1 cellular context compared by ENCODE assay signal in the genomic region with DNA sequence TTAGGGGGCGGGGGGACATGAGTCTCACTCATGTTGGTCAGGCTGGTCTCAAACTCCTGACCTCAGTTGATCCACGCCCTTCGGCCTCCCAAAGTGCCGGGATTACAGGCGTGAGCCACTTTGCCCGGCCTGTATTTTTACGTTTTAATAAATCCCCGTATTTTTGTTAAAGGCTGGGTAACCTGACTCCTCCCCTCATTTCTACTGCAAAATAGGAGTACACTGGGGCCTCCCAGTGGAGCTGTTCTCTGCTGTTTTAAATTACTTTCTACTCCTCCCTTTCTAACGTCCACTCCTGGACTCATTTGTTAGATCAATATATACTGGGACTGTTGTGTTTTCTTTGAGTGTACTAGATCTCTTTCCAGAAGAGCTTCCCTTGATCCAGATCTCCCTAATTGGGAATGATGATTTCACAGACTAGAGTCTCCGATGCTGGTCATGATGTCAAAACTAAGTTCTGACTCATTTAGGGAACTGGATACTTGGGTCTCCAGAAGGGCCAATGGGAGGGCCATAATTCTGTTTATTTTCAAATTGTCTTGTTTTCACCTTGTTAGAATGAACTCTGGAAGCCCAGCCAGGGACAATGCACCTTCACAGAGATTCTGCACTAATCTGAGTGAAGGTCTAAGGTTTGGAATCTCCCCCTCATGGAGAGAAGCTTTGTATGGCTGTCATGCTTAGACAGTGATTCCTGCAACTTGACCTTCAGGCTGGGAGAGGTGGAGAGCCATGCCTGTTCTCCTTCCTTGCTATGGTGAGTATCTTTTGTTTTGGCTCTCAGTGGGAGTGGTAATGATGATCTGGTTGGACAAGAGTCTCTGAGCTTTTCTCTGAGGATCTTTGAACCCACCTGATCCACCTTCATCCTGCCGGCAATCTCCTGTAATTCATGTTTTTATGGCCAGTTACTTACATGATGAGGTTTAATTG.
A peak's percentile ranks its signal among the peaks of the same experiment; 100 is the strongest.
TF ChIP-seq lines count a peak whose summit lies in the region.

No MANE protein-coding gene starts in this region.

TF ChIP-seq in HepG2, 621 proteins besides CTCF, POLR2A, EP300 and RAD21 (continues in another document):
- TF ChIP-seq, protein P1, sequence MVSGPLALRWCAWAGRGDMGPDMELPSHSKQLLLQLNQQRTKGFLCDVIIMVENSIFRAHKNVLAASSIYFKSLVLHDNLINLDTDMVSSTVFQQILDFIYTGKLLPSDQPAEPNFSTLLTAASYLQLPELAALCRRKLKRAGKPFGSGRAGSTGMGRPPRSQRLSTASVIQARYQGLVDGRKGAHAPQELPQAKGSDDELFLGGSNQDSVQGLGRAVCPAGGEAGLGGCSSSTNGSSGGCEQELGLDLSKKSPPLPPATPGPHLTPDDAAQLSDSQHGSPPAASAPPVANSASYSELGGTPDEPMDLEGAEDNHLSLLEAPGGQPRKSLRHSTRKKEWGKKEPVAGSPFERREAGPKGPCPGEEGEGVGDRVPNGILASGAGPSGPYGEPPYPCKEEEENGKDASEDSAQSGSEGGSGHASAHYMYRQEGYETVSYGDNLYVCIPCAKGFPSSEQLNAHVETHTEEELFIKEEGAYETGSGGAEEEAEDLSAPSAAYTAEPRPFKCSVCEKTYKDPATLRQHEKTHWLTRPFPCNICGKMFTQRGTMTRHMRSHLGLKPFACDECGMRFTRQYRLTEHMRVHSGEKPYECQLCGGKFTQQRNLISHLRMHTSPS (CRISPR knock-in tag; IDR thresholded peaks at IDR 0.05; ENCODE audit: low read depth), result no peak
- TF ChIP-seq ZNF251 (CRISPR knock-in tag; IDR thresholded peaks at IDR 0.05), result no peak
- peak; percentile 20 for TF ChIP-seq IKZF4 (CRISPR knock-in tag; IDR thresholded peaks at IDR 0.05; ENCODE audit: borderline replicate concordance, low read depth, not compliant biosample characterization)
- TF ChIP-seq, protein P2, sequence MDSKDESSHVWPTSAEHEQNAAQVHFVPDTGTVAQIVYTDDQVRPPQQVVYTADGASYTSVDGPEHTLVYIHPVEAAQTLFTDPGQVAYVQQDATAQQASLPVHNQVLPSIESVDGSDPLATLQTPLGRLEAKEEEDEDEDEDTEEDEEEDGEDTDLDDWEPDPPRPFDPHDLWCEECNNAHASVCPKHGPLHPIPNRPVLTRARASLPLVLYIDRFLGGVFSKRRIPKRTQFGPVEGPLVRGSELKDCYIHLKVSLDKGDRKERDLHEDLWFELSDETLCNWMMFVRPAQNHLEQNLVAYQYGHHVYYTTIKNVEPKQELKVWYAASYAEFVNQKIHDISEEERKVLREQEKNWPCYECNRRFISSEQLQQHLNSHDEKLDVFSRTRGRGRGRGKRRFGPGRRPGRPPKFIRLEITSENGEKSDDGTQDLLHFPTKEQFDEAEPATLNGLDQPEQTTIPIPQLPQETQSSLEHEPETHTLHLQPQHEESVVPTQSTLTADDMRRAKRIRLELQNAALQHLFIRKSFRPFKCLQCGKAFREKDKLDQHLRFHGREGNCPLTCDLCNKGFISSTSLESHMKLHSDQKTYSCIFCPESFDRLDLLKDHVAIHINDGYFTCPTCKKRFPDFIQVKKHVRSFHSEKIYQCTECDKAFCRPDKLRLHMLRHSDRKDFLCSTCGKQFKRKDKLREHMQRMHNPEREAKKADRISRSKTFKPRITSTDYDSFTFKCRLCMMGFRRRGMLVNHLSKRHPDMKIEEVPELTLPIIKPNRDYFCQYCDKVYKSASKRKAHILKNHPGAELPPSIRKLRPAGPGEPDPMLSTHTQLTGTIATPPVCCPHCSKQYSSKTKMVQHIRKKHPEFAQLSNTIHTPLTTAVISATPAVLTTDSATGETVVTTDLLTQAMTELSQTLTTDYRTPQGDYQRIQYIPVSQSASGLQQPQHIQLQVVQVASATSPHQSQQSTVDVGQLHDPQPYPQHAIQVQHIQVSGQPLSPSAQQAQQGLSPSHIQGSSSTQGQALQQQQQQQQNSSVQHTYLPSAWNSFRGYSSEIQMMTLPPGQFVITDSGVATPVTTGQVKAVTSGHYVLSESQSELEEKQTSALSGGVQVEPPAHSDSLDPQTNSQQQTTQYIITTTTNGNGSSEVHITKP (CRISPR knock-in tag; IDR thresholded peaks at IDR 0.05; ENCODE audit: low read depth), result no peak
- TF ChIP-seq ZNF335 (CRISPR knock-in tag; IDR thresholded peaks at IDR 0.05), result peak; percentile 68; the same call in 1 of the 2 replicates
- TF ChIP-seq, protein P3, sequence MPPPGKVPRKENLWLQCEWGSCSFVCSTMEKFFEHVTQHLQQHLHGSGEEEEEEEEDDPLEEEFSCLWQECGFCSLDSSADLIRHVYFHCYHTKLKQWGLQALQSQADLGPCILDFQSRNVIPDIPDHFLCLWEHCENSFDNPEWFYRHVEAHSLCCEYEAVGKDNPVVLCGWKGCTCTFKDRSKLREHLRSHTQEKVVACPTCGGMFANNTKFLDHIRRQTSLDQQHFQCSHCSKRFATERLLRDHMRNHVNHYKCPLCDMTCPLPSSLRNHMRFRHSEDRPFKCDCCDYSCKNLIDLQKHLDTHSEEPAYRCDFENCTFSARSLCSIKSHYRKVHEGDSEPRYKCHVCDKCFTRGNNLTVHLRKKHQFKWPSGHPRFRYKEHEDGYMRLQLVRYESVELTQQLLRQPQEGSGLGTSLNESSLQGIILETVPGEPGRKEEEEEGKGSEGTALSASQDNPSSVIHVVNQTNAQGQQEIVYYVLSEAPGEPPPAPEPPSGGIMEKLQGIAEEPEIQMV (CRISPR knock-in tag; IDR thresholded peaks at IDR 0.05; ENCODE audit: low read depth), result no peak
- TF ChIP-seq, protein P4, sequence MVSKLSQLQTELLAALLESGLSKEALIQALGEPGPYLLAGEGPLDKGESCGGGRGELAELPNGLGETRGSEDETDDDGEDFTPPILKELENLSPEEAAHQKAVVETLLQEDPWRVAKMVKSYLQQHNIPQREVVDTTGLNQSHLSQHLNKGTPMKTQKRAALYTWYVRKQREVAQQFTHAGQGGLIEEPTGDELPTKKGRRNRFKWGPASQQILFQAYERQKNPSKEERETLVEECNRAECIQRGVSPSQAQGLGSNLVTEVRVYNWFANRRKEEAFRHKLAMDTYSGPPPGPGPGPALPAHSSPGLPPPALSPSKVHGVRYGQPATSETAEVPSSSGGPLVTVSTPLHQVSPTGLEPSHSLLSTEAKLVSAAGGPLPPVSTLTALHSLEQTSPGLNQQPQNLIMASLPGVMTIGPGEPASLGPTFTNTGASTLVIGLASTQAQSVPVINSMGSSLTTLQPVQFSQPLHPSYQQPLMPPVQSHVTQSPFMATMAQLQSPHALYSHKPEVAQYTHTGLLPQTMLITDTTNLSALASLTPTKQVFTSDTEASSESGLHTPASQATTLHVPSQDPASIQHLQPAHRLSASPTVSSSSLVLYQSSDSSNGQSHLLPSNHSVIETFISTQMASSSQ (IDR thresholded peaks at IDR 0.05; ENCODE audit: low read depth), result no peak
- TF ChIP-seq, protein P4 (CRISPR knock-in tag; IDR thresholded peaks at IDR 0.05; ENCODE audit: borderline replicate concordance), result peak; percentile 39; the same call in 1 of the 2 replicates
- TF ChIP-seq MAFK (conservative IDR thresholded peaks at IDR 0.05 in 1 of 2, IDR thresholded peaks at IDR 0.05 in 1 of 2; ENCODE audit: low read length in 2 of 2), result no peak
- TF ChIP-seq, protein P5, sequence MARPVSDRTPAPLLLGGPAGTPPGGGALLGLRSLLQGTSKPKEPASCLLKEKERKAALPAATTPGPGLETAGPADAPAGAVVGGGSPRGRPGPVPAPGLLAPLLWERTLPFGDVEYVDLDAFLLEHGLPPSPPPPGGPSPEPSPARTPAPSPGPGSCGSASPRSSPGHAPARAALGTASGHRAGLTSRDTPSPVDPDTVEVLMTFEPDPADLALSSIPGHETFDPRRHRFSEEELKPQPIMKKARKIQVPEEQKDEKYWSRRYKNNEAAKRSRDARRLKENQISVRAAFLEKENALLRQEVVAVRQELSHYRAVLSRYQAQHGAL (CRISPR knock-in tag; IDR thresholded peaks at IDR 0.05; ENCODE audit: not compliant biosample characterization), result no peak
- 0 out of 2 replicates have a peak, but pooled peaks have one; percentile 9 for TF ChIP-seq SMARCC2 (IDR thresholded peaks at IDR 0.05)
- TF ChIP-seq NFYC (CRISPR knock-in tag; IDR thresholded peaks at IDR 0.05), result 0 out of 2 replicates have a peak, but pooled peaks have one; percentile 4
- TF ChIP-seq, protein P6, sequence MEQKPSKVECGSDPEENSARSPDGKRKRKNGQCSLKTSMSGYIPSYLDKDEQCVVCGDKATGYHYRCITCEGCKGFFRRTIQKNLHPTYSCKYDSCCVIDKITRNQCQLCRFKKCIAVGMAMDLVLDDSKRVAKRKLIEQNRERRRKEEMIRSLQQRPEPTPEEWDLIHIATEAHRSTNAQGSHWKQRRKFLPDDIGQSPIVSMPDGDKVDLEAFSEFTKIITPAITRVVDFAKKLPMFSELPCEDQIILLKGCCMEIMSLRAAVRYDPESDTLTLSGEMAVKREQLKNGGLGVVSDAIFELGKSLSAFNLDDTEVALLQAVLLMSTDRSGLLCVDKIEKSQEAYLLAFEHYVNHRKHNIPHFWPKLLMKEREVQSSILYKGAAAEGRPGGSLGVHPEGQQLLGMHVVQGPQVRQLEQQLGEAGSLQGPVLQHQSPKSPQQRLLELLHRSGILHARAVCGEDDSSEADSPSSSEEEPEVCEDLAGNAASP (CRISPR knock-in tag; IDR thresholded peaks at IDR 0.05; ENCODE audit: borderline replicate concordance), result 0 out of 2 replicates have a peak, but pooled peaks have one; percentile 9
- TF ChIP-seq ZNF790 (CRISPR knock-in tag; IDR thresholded peaks at IDR 0.05; ENCODE audit: borderline replicate concordance), result no peak
- TF ChIP-seq TAF1 (CRISPR knock-in tag; IDR thresholded peaks at IDR 0.05), result peak; percentile 31; the same call in 1 of the 2 replicates
- 0 out of 2 replicates have a peak, but pooled peaks have one; percentile 12 for TF ChIP-seq SOX5 (CRISPR knock-in tag; IDR thresholded peaks at IDR 0.05; ENCODE audit: borderline replicate concordance)
- no peak for TF ChIP-seq MAZ (IDR thresholded peaks at IDR 0.05; ENCODE audit: borderline replicate concordance, low read depth, low read length)
- TF ChIP-seq MAZ (CRISPR knock-in tag; IDR thresholded peaks at IDR 0.05; ENCODE audit: low read depth), result 0 out of 2 replicates have a peak, but pooled peaks have one; percentile 37
- TF ChIP-seq, protein P7, sequence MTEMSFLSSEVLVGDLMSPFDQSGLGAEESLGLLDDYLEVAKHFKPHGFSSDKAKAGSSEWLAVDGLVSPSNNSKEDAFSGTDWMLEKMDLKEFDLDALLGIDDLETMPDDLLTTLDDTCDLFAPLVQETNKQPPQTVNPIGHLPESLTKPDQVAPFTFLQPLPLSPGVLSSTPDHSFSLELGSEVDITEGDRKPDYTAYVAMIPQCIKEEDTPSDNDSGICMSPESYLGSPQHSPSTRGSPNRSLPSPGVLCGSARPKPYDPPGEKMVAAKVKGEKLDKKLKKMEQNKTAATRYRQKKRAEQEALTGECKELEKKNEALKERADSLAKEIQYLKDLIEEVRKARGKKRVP (CRISPR knock-in tag; IDR thresholded peaks at IDR 0.05), result 0 out of 4 replicates have a peak, but pooled peaks of 1 of the 2 experiments have one; percentile 16
- TF ChIP-seq, protein P8, sequence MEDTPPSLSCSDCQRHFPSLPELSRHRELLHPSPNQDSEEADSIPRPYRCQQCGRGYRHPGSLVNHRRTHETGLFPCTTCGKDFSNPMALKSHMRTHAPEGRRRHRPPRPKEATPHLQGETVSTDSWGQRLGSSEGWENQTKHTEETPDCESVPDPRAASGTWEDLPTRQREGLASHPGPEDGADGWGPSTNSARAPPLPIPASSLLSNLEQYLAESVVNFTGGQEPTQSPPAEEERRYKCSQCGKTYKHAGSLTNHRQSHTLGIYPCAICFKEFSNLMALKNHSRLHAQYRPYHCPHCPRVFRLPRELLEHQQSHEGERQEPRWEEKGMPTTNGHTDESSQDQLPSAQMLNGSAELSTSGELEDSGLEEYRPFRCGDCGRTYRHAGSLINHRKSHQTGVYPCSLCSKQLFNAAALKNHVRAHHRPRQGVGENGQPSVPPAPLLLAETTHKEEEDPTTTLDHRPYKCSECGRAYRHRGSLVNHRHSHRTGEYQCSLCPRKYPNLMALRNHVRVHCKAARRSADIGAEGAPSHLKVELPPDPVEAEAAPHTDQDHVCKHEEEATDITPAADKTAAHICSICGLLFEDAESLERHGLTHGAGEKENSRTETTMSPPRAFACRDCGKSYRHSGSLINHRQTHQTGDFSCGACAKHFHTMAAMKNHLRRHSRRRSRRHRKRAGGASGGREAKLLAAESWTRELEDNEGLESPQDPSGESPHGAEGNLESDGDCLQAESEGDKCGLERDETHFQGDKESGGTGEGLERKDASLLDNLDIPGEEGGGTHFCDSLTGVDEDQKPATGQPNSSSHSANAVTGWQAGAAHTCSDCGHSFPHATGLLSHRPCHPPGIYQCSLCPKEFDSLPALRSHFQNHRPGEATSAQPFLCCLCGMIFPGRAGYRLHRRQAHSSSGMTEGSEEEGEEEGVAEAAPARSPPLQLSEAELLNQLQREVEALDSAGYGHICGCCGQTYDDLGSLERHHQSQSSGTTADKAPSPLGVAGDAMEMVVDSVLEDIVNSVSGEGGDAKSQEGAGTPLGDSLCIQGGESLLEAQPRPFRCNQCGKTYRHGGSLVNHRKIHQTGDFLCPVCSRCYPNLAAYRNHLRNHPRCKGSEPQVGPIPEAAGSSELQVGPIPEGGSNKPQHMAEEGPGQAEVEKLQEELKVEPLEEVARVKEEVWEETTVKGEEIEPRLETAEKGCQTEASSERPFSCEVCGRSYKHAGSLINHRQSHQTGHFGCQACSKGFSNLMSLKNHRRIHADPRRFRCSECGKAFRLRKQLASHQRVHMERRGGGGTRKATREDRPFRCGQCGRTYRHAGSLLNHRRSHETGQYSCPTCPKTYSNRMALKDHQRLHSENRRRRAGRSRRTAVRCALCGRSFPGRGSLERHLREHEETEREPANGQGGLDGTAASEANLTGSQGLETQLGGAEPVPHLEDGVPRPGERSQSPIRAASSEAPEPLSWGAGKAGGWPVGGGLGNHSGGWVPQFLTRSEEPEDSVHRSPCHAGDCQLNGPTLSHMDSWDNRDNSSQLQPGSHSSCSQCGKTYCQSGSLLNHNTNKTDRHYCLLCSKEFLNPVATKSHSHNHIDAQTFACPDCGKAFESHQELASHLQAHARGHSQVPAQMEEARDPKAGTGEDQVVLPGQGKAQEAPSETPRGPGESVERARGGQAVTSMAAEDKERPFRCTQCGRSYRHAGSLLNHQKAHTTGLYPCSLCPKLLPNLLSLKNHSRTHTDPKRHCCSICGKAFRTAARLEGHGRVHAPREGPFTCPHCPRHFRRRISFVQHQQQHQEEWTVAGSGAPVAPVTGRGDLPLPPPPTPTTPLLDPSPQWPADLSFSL (CRISPR knock-in tag; IDR thresholded peaks at IDR 0.05), result no peak
- TF ChIP-seq CENPX (CRISPR knock-in tag; IDR thresholded peaks at IDR 0.05), result no peak
- TF ChIP-seq ZFP36L1 (CRISPR knock-in tag; IDR thresholded peaks at IDR 0.05), result 0 out of 2 replicates have a peak, but pooled peaks have one; percentile 13
- TF ChIP-seq POLR2G (IDR thresholded peaks at IDR 0.05; ENCODE audit: low read depth, low read length), result 0 out of 2 replicates have a peak, but pooled peaks have one; percentile 1
- TF ChIP-seq, protein P9, sequence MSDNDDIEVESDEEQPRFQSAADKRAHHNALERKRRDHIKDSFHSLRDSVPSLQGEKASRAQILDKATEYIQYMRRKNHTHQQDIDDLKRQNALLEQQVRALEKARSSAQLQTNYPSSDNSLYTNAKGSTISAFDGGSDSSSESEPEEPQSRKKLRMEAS (IDR thresholded peaks at IDR 0.05), result peak; percentile 42; the same call in 1 of the 2 replicates
- TF ChIP-seq CC2D1A (CRISPR knock-in tag; IDR thresholded peaks at IDR 0.05), result 0 out of 2 replicates have a peak, but pooled peaks have one; percentile 62
